ENCODE assay signal across 1 cellular context in the genomic region with DNA sequence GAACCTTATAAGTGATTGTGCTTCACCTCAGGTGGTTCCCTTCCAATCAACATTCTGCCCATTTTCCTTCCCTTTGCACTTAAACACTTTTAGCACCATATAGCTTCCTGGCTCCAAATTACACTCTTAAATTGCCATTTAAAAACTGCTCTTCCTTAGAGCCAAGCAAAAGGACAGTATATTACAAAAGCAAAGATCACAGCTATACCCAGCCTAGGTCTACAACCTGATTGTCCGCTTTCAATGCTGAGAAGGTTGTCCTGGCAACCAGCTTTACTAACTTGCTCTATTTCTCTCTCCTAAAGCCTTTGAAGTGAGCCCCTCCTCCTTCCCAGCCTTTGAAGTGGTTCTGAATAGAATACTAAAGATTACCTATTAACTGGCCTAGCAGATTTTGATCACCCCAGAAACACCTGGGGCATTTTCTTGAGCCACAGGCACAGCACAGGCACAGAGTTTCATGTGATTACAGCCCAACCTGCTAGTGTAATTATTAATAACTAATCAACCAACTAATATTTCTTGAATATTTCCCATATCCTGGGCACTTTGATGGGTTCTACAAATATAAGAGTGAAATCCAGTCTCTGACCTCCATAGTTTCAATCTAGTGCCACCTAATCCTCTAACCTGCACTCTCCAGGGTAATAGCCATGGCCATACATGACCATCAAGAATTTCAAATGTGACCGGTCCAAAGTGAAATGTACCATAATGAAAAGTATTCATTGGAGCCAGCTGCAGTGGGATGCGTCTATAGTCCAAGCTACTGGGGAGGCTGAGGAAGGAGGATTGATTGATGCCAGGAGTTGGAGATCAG.
TF ChIP-seq lines count a peak whose summit lies in the region.

No MANE protein-coding gene starts in this region.

TF ChIP-seq in HepG2, 621 proteins besides CTCF, POLR2A, EP300 and RAD21 (continued from another document and continues in another):
- peak; percentile 57; the same call in 1 of the 2 replicates for TF ChIP-seq ERF (CRISPR knock-in tag; IDR thresholded peaks at IDR 0.05)
- TF ChIP-seq, protein P1, sequence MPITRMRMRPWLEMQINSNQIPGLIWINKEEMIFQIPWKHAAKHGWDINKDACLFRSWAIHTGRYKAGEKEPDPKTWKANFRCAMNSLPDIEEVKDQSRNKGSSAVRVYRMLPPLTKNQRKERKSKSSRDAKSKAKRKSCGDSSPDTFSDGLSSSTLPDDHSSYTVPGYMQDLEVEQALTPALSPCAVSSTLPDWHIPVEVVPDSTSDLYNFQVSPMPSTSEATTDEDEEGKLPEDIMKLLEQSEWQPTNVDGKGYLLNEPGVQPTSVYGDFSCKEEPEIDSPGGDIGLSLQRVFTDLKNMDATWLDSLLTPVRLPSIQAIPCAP (CRISPR knock-in tag; IDR thresholded peaks at IDR 0.05; ENCODE audit: low read depth) = no peak
- TF ChIP-seq, protein P2, sequence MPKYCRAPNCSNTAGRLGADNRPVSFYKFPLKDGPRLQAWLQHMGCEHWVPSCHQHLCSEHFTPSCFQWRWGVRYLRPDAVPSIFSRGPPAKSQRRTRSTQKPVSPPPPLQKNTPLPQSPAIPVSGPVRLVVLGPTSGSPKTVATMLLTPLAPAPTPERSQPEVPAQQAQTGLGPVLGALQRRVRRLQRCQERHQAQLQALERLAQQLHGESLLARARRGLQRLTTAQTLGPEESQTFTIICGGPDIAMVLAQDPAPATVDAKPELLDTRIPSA (CRISPR knock-in tag; IDR thresholded peaks at IDR 0.05; ENCODE audit: borderline replicate concordance) = no peak
- TF ChIP-seq, protein P3, sequence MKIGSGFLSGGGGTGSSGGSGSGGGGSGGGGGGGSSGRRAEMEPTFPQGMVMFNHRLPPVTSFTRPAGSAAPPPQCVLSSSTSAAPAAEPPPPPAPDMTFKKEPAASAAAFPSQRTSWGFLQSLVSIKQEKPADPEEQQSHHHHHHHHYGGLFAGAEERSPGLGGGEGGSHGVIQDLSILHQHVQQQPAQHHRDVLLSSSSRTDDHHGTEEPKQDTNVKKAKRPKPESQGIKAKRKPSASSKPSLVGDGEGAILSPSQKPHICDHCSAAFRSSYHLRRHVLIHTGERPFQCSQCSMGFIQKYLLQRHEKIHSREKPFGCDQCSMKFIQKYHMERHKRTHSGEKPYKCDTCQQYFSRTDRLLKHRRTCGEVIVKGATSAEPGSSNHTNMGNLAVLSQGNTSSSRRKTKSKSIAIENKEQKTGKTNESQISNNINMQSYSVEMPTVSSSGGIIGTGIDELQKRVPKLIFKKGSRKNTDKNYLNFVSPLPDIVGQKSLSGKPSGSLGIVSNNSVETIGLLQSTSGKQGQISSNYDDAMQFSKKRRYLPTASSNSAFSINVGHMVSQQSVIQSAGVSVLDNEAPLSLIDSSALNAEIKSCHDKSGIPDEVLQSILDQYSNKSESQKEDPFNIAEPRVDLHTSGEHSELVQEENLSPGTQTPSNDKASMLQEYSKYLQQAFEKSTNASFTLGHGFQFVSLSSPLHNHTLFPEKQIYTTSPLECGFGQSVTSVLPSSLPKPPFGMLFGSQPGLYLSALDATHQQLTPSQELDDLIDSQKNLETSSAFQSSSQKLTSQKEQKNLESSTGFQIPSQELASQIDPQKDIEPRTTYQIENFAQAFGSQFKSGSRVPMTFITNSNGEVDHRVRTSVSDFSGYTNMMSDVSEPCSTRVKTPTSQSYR (CRISPR knock-in tag; IDR thresholded peaks at IDR 0.05; ENCODE audit: borderline replicate concordance) = peak; percentile 86; the same call in 1 of the 2 replicates
- no peak for TF ChIP-seq ZMYM2 (CRISPR knock-in tag; IDR thresholded peaks at IDR 0.05)
- no peak for TF ChIP-seq ZNF780A (CRISPR knock-in tag; IDR thresholded peaks at IDR 0.05)
- peak; percentile 95 for TF ChIP-seq SP5 (CRISPR knock-in tag; IDR thresholded peaks at IDR 0.05; ENCODE audit: borderline replicate concordance, low read depth)
- TF ChIP-seq ZNF761 (CRISPR knock-in tag; conservative IDR thresholded peaks at IDR 0.05) = no peak
- TF ChIP-seq, protein P4, sequence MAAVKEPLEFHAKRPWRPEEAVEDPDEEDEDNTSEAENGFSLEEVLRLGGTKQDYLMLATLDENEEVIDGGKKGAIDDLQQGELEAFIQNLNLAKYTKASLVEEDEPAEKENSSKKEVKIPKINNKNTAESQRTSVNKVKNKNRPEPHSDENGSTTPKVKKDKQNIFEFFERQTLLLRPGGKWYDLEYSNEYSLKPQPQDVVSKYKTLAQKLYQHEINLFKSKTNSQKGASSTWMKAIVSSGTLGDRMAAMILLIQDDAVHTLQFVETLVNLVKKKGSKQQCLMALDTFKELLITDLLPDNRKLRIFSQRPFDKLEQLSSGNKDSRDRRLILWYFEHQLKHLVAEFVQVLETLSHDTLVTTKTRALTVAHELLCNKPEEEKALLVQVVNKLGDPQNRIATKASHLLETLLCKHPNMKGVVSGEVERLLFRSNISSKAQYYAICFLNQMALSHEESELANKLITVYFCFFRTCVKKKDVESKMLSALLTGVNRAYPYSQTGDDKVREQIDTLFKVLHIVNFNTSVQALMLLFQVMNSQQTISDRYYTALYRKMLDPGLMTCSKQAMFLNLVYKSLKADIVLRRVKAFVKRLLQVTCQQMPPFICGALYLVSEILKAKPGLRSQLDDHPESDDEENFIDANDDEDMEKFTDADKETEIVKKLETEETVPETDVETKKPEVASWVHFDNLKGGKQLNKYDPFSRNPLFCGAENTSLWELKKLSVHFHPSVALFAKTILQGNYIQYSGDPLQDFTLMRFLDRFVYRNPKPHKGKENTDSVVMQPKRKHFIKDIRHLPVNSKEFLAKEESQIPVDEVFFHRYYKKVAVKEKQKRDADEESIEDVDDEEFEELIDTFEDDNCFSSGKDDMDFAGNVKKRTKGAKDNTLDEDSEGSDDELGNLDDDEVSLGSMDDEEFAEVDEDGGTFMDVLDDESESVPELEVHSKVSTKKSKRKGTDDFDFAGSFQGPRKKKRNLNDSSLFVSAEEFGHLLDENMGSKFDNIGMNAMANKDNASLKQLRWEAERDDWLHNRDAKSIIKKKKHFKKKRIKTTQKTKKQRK (IDR thresholded peaks at IDR 0.05; ENCODE audit: low read length) = no peak
- TF ChIP-seq ZNF24 (IDR thresholded peaks at IDR 0.05) = 0 out of 2 replicates have a peak, but pooled peaks have one; percentile 11
- TF ChIP-seq HIVEP1 (CRISPR knock-in tag; IDR thresholded peaks at IDR 0.05) = no peak
- no peak for TF ChIP-seq ZSCAN20 (CRISPR knock-in tag; IDR thresholded peaks at IDR 0.05; ENCODE audit: borderline replicate concordance)
- no peak for TF ChIP-seq NRL (CRISPR knock-in tag; IDR thresholded peaks at IDR 0.05; ENCODE audit: borderline replicate concordance)
- TF ChIP-seq, protein P5, sequence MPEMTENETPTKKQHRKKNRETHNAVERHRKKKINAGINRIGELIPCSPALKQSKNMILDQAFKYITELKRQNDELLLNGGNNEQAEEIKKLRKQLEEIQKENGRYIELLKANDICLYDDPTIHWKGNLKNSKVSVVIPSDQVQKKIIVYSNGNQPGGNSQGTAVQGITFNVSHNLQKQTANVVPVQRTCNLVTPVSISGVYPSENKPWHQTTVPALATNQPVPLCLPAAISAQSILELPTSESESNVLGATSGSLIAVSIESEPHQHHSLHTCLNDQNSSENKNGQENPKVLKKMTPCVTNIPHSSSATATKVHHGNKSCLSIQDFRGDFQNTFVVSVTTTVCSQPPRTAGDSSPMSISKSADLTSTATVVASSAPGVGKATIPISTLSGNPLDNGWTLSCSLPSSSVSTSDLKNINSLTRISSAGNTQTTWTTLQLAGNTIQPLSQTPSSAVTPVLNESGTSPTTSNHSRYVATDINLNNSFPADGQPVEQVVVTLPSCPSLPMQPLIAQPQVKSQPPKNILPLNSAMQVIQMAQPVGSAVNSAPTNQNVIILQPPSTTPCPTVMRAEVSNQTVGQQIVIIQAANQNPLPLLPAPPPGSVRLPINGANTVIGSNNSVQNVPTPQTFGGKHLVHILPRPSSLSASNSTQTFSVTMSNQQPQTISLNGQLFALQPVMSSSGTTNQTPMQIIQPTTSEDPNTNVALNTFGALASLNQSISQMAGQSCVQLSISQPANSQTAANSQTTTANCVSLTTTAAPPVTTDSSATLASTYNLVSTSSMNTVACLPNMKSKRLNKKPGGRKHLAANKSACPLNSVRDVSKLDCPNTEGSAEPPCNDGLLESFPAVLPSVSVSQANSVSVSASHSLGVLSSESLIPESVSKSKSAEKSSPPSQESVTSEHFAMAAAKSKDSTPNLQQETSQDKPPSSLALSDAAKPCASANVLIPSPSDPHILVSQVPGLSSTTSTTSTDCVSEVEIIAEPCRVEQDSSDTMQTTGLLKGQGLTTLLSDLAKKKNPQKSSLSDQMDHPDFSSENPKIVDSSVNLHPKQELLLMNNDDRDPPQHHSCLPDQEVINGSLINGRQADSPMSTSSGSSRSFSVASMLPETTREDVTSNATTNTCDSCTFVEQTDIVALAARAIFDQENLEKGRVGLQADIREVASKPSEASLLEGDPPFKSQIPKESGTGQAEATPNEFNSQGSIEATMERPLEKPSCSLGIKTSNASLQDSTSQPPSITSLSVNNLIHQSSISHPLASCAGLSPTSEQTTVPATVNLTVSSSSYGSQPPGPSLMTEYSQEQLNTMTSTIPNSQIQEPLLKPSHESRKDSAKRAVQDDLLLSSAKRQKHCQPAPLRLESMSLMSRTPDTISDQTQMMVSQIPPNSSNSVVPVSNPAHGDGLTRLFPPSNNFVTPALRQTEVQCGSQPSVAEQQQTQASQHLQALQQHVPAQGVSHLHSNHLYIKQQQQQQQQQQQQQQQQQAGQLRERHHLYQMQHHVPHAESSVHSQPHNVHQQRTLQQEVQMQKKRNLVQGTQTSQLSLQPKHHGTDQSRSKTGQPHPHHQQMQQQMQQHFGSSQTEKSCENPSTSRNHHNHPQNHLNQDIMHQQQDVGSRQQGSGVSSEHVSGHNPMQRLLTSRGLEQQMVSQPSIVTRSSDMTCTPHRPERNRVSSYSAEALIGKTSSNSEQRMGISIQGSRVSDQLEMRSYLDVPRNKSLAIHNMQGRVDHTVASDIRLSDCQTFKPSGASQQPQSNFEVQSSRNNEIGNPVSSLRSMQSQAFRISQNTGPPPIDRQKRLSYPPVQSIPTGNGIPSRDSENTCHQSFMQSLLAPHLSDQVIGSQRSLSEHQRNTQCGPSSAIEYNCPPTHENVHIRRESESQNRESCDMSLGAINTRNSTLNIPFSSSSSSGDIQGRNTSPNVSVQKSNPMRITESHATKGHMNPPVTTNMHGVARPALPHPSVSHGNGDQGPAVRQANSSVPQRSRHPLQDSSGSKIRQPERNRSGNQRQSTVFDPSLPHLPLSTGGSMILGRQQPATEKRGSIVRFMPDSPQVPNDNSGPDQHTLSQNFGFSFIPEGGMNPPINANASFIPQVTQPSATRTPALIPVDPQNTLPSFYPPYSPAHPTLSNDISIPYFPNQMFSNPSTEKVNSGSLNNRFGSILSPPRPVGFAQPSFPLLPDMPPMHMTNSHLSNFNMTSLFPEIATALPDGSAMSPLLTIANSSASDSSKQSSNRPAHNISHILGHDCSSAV (CRISPR knock-in tag; IDR thresholded peaks at IDR 0.05; ENCODE audit: borderline replicate concordance) = no peak
- peak; percentile 94 for TF ChIP-seq MED13 (CRISPR knock-in tag; IDR thresholded peaks at IDR 0.05)
- no peak for TF ChIP-seq ZNF343 (CRISPR knock-in tag; IDR thresholded peaks at IDR 0.05)
- TF ChIP-seq HMG20B (CRISPR knock-in tag; conservative IDR thresholded peaks at IDR 0.05) = peak; percentile 67; the same call in 1 of the 2 replicates
- TF ChIP-seq, protein P6, sequence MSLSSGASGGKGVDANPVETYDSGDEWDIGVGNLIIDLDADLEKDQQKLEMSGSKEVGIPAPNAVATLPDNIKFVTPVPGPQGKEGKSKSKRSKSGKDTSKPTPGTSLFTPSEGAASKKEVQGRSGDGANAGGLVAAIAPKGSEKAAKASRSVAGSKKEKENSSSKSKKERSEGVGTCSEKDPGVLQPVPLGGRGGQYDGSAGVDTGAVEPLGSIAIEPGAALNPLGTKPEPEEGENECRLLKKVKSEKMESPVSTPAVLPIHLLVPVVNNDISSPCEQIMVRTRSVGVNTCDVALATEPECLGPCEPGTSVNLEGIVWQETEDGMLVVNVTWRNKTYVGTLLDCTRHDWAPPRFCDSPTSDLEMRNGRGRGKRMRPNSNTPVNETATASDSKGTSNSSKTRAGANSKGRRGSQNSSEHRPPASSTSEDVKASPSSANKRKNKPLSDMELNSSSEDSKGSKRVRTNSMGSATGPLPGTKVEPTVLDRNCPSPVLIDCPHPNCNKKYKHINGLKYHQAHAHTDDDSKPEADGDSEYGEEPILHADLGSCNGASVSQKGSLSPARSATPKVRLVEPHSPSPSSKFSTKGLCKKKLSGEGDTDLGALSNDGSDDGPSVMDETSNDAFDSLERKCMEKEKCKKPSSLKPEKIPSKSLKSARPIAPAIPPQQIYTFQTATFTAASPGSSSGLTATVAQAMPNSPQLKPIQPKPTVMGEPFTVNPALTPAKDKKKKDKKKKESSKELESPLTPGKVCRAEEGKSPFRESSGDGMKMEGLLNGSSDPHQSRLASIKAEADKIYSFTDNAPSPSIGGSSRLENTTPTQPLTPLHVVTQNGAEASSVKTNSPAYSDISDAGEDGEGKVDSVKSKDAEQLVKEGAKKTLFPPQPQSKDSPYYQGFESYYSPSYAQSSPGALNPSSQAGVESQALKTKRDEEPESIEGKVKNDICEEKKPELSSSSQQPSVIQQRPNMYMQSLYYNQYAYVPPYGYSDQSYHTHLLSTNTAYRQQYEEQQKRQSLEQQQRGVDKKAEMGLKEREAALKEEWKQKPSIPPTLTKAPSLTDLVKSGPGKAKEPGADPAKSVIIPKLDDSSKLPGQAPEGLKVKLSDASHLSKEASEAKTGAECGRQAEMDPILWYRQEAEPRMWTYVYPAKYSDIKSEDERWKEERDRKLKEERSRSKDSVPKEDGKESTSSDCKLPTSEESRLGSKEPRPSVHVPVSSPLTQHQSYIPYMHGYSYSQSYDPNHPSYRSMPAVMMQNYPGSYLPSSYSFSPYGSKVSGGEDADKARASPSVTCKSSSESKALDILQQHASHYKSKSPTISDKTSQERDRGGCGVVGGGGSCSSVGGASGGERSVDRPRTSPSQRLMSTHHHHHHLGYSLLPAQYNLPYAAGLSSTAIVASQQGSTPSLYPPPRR (CRISPR knock-in tag; IDR thresholded peaks at IDR 0.05; ENCODE audit: borderline replicate concordance) = peak; percentile 73; the same call in 1 of the 2 replicates
- TF ChIP-seq, protein P7, sequence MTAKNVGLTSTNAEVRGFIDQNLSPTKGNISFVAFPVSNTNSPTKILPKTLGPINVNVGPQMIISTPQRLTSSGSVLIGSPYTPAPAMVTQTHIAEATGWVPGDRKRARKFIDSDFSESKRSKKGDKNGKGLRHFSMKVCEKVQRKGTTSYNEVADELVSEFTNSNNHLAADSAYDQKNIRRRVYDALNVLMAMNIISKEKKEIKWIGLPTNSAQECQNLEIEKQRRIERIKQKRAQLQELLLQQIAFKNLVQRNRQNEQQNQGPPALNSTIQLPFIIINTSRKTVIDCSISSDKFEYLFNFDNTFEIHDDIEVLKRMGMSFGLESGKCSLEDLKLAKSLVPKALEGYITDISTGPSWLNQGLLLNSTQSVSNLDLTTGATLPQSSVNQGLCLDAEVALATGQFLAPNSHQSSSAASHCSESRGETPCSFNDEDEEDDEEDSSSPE (CRISPR knock-in tag; IDR thresholded peaks at IDR 0.05) = no peak
- TF ChIP-seq ZNF317 (CRISPR knock-in tag; IDR thresholded peaks at IDR 0.05) = no peak
- no peak for TF ChIP-seq TOPORS (CRISPR knock-in tag; IDR thresholded peaks at IDR 0.05)
- TF ChIP-seq HOXA9 (CRISPR knock-in tag; IDR thresholded peaks at IDR 0.05; ENCODE audit: borderline replicate concordance) = no peak
- peak; percentile 98 for TF ChIP-seq SATB2 (CRISPR knock-in tag; IDR thresholded peaks at IDR 0.05)
- 0 out of 2 replicates have a peak, but pooled peaks have one; percentile 55 for TF ChIP-seq SMAD3 (CRISPR knock-in tag; IDR thresholded peaks at IDR 0.05)
- TF ChIP-seq KMT2B (CRISPR knock-in tag; IDR thresholded peaks at IDR 0.05) = no peak; the same call in 1 of the 2 replicates
- no peak for TF ChIP-seq ZNF678 (CRISPR knock-in tag; IDR thresholded peaks at IDR 0.05)
